Comparison of ENCODE assay signal across 15 cellular contexts in the genomic region with DNA sequence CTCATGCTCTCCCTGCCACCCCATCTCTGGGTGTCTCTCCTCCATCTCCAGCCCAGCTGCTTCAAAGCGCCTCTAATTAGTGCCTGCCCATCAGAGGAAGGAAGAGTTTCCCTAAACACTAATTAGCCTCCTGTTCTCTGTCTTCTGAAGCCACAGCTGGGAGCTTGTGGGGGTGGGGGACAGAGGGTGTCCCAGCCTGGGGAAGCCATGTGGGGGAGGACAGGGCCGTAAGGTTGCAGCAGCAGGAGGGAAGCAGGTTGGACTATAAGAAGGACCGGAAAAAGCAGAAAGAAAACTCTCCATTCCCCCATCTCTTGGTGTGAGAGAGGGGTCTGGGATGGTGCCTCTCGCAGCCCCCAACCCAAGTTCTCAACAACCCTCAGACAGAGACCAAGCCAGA. TPM values are rescaled to one million over a fixed set of nuclear protein-coding genes. Genes with fewer than 3 reads are reported as not detected.
DNase-seq lines count a peak whose midpoint lies in the region; ATAC-seq, FAIRE-seq and TF ChIP-seq lines count a peak whose summit lies in the region.
"Had no signal": no experiment of that assay in that cellular context is flagged by ENCODE, and none has a peak within 500 bp of the region (broad histone marks: within the 10 kb centered on the region; RNA-seq: fewer than 3 reads in every experiment).

No MANE protein-coding gene starts in this region.

- H4K91ac ChIP-seq in neuronal stem cell (ENCODE audit: low read depth, low read length, poor library complexity) = no peak overlapping the region

- POLR2A ChIA-PET in GM12878 (lab: Charles Lee) = no interaction called here

- H3K79me1 ChIP-seq in neuronal stem cell (ENCODE audit: low read depth, low read length) = peaks cover 2% of the 10 kb centered on the region

- TF ChIP-seq RAD21 in GM12878 (IDR thresholded peaks at IDR 0.05; ENCODE audit: insufficient read depth, low read depth, low read length) = no peak

- no peak overlapping the region for H2BK12ac ChIP-seq in neuronal stem cell (ENCODE audit: low read length)

- no peak for TF ChIP-seq POLR2A in GM12878 (IDR thresholded peaks at IDR 0.05; ENCODE audit: low read depth, low read length)

- H3K4me1 ChIP-seq in GM12878 (ENCODE audit: control insufficient read depth, insufficient read depth, low read length) (peaks cover 10% of the 10 kb centered on the region), neuronal stem cell (ENCODE audit: control insufficient read depth in 2 of 2, insufficient read depth in 1 of 2, low read depth in 1 of 2, low read length in 2 of 2) (peaks cover 4 to 11% of the 10 kb centered on the region in 2 donors)

- TF ChIP-seq EP300 in GM12878 (IDR thresholded peaks at IDR 0.05; ENCODE audit: borderline replicate concordance in 1 of 2, control insufficient read depth in 1 of 2, low read depth in 2 of 2, low read length in 2 of 2) = no peak

- intact Hi-C loops in GM12878 (cut with micrococcal nuclease; ENCODE audit: unreplicated experiment) = no loop called here

- no peak for DNase-seq in T-helper 2 cell treated with Interferon-gamma antibody and Interleukin-4, amounts not matched to agents 5 μg/mL and 100 μg/mL, for 36 hours (ENCODE audit: low spot score)
- no peak for DNase-seq in T-helper 2 cell
- no peak for DNase-seq in GM12878 (ENCODE audit: low read depth, low spot score)
- DNase-seq in neuronal stem cell (ENCODE audit: low spot score) = no peak
- no peak for DNase-seq in HuH-7.5 (ENCODE audit: low spot score)
- no peak for DNase-seq in NOMO-1 (lab: John Stamatoyannopoulos, UW; ENCODE audit: unreplicated experiment in 2 of 2)
- DNase-seq: activated CD8-positive, alpha-beta memory T cell treated with anti-CD3 and anti-CD28 coated beads, Interleukin-2, amount 50 U/mL, for 48 hours; HFFc6; NK-92 treated with Interleukin-12 subunit alpha and Interleukin-12 subunit beta, amount 100 ng/mL, for 24 hours had no signal

- no peak overlapping the region for H3K4ac ChIP-seq in neuronal stem cell (ENCODE audit: low read length)

- peaks cover 68% of the 10 kb centered on the region for H3K27me3 Mint-ChIP-seq in T-helper 2 cell treated with Interferon-gamma antibody and Interleukin-4, amounts not matched to agents 5 μg/mL and 100 μg/mL, for 36 hours (ENCODE audit: low read depth)
- H3K27me3 Mint-ChIP-seq in IgD-negative memory B cell = peaks cover 60% of the 10 kb centered on the region

- H3K4me1 Mint-ChIP-seq in T-helper 2 cell treated with Interferon-gamma antibody and Interleukin-4, amounts not matched to agents 5 μg/mL and 100 μg/mL, for 36 hours (ENCODE audit: low read depth) = peaks cover 30% of the 10 kb centered on the region
- H3K4me1 Mint-ChIP-seq in IgD-negative memory B cell = peaks cover 6 to 14% (median 13%) of the 10 kb centered on the region in 3 donors

- H3K27me3 ChIP-seq in GM12878 (replicated peaks in 1 of 2; ENCODE audit: control insufficient read depth in 2 of 2, insufficient read depth in 2 of 2, low read length in 1 of 2) (peaks cover 3 to 7% of the 10 kb centered on the region in 2 experiments; a peak in 3 of 4 replicates), neuronal stem cell (ENCODE audit: control insufficient read depth in 3 of 3, insufficient read depth in 3 of 3, low read depth in 1 of 3, low read length in 3 of 3) (peaks cover 7 to 58% (median 45%) of the 10 kb centered on the region in 3 experiments)

- H3K79me2 ChIP-seq in GM12878 (ENCODE audit: control insufficient read depth, insufficient read depth, low read length) = no peaks in the 10 kb centered on the region

- H2AFZ ChIP-seq in GM12878 (ENCODE audit: control insufficient read depth, low read depth, low read length) = no peak overlapping the region
- peak overlapping the region; percentile 2 for H2AFZ ChIP-seq in neuronal stem cell (ENCODE audit: low read length)

- H3K27ac Mint-ChIP-seq in T-helper 2 cell treated with Interferon-gamma antibody and Interleukin-4, amounts not matched to agents 5 μg/mL and 100 μg/mL, for 36 hours = peak overlapping the region; percentile 46
- H3K27ac Mint-ChIP-seq in IgD-negative memory B cell = peak overlapping the region in 1 of 3 donors; percentile 89
- H3K27ac Mint-ChIP-seq: HFFc6 had no signal

- peak overlapping the region; percentile 78 for H3K4me3 Mint-ChIP-seq in T-helper 2 cell treated with Interferon-gamma antibody and Interleukin-4, amounts not matched to agents 5 μg/mL and 100 μg/mL, for 36 hours
- H3K4me3 Mint-ChIP-seq in IgD-negative memory B cell = peak overlapping the region in 3 of 4 donors; percentile 41 to 91 (median 91)
- H3K4me3 Mint-ChIP-seq: HFFc6 had no signal

- WGBS in GM12878 (ENCODE audit: insufficient coverage, insufficient replicate concordance, low lambda C conversion rate, missing lambda C conversion rate) = 46% methylated on average over 4 of the region's 4 CpGs
- WGBS in neuronal stem cell (ENCODE audit: extremely low coverage in 2 of 2, insufficient read length in 2 of 2, insufficient replicate concordance in 1 of 2), 2 donors = no CpG with 5 or more reads among the region's 4 CpGs

- H3K36me3 Mint-ChIP-seq in T-helper 2 cell treated with Interferon-gamma antibody and Interleukin-4, amounts not matched to agents 5 μg/mL and 100 μg/mL, for 36 hours (ENCODE audit: low read depth) = no peaks in the 10 kb centered on the region
- H3K36me3 Mint-ChIP-seq in IgD-negative memory B cell = no peaks in the 10 kb centered on the region

- no peak overlapping the region for H3K18ac ChIP-seq in neuronal stem cell (ENCODE audit: low read length)

- H3K9ac ChIP-seq in GM12878 (ENCODE audit: control insufficient read depth, insufficient read depth, low read length) = no peak overlapping the region; the same call in 1 of the 2 replicates
- no peak overlapping the region for H3K9ac ChIP-seq in neuronal stem cell (ENCODE audit: low read depth, low read length, poor library complexity)

- TF ChIP-seq CTCF in GM12878 (IDR thresholded peaks at IDR 0.05 in 2 of 3, conservative IDR thresholded peaks at IDR 0.05 in 1 of 3; ENCODE audit: control insufficient read depth in 2 of 3, extremely low read depth in 1 of 3, insufficient read depth in 1 of 3, low read depth in 3 of 3, low read length in 3 of 3) = no peak

- no peaks in the 10 kb centered on the region for H3K36me3 ChIP-seq in GM12878 (ENCODE audit: control insufficient read depth in 2 of 2, insufficient read depth in 2 of 2, low read length in 1 of 2)
- no peaks in the 10 kb centered on the region for H3K36me3 ChIP-seq in neuronal stem cell (replicated peaks in 1 of 2; ENCODE audit: control insufficient read depth in 2 of 2, insufficient read depth in 2 of 2, low read length in 2 of 2)
- H3K36me3 ChIP-seq: MG63, neutrophil had no signal

- ATAC-seq in GM12878 = no peak
- no peak for ATAC-seq in HG02840 (IDR thresholded peaks at IDR 0.05; ENCODE audit: low FRiP score, unreplicated experiment)

- H3K4me3 ChIP-seq in GM12878 (no peak overlapping the region), neuronal stem cell (ENCODE audit: low read length in 2 of 2) (no peak overlapping the region)
- H3K4me3 ChIP-seq: MG63 had no signal

- no peak for FAIRE-seq in GM12878 (lab: Jason Lieb, UNC)

- CTCF ChIA-PET in GM12878 (lab: Yijun Ruan, JAX) = interaction anchor here (1.6 kb wide), 1 partner anchor 8 kb away, joined by 7 read pairs; no protein-coding TSS in a partner anchor

- RAD21 ChIA-PET in GM12878 (lab: Charles Lee; ENCODE audit: unreplicated experiment) = interaction anchor here (1.0 kb wide), 1 partner anchor 9 kb away, joined by 3 read pairs; no protein-coding TSS in a partner anchor

- H3K27ac ChIP-seq in GM12878 (ENCODE audit: control insufficient read depth, insufficient read depth) (no peak overlapping the region), neuronal stem cell (replicated peaks; ENCODE audit: low read length) (no peak overlapping the region)
- H3K27ac ChIP-seq: neutrophil had no signal

- H2AK5ac ChIP-seq in neuronal stem cell (ENCODE audit: low read depth, low read length) = no peak overlapping the region

- no peak overlapping the region for H2BK15ac ChIP-seq in neuronal stem cell (ENCODE audit: low read length)

- H3K23ac ChIP-seq in neuronal stem cell (ENCODE audit: low read depth, low read length, poor library complexity) = no peak overlapping the region

- SMC1A ChIA-PET in GM12878 (lab: Charles Lee; ENCODE audit: uncharacterized antibody, unreplicated experiment) = no interaction called here

- H2BK120ac ChIP-seq in neuronal stem cell (ENCODE audit: low read depth, low read length) = no peak overlapping the region

- in situ Hi-C loops in GM12878 (cut with MboI) = no loop called here

- H4K8ac ChIP-seq in neuronal stem cell (ENCODE audit: low read depth, low read length) = no peak overlapping the region

- no peak overlapping the region for H3K14ac ChIP-seq in neuronal stem cell (ENCODE audit: low read length)

- H4K20me1 ChIP-seq in GM12878 (ENCODE audit: control insufficient read depth, insufficient read depth) = no peaks in the 10 kb centered on the region

- no TSS peak for BruUV-seq in GM12878 (replicated peaks; lab: Mats Ljungman, UMichigan)

- H3K4me2 ChIP-seq in GM12878 (ENCODE audit: control insufficient read depth, insufficient read depth) = peak overlapping the region; percentile 55; the same call in 1 of the 2 replicates
- H3K4me2 ChIP-seq in neuronal stem cell (ENCODE audit: insufficient read depth, low read length, poor library complexity, severe bottlenecking) = no peak overlapping the region

- H3K9me3 ChIP-seq in GM12878 (replicated peaks; ENCODE audit: control insufficient read depth, insufficient read depth, low read length) (no peaks in the 10 kb centered on the region; the same call in 2 of the 3 replicates), neuronal stem cell (replicated peaks in 1 of 2; ENCODE audit: control insufficient read depth in 2 of 2, insufficient read depth in 1 of 2, low read depth in 1 of 2, low read length in 2 of 2) (peaks cover 0 to 1% of the 10 kb centered on the region in 2 donors)
- H3K9me3 ChIP-seq: MG63 had no signal

- no peak overlapping the region for H2BK5ac ChIP-seq in neuronal stem cell (ENCODE audit: low read length)

- no peaks in the 10 kb centered on the region for H3K9me3 Mint-ChIP-seq in T-helper 2 cell treated with Interferon-gamma antibody and Interleukin-4, amounts not matched to agents 5 μg/mL and 100 μg/mL, for 36 hours
- H3K9me3 Mint-ChIP-seq in IgD-negative memory B cell = peaks cover 2 to 7% (median 4%) of the 10 kb centered on the region in 3 donors
- H3K9me3 Mint-ChIP-seq: HFFc6 had no signal

RNA-seq across cellular contexts. Expression of gene SLC8A2, which starts 26.2 kb away (rescaled TPM):
- polyA plus RNA-seq in IgD-negative memory B cell = not detected
- total RNA-seq in GM12878 (2013; cell fraction: nucleolus; rRNA removed) = not detected in 2 replicates
- total RNA-seq in GM12878 (2014; rRNA removed) = not detected in 2 replicates
- not detected in 2 replicates for total RNA-seq in GM12878 (2014; rRNA removed; fragmentation: Illumina TruSeq; extraction: Trizol)
- total RNA-seq in GM12878 (2021) = not detected in 2 replicates
- not detected for polyA plus RNA-seq in GM12878 (2011; ENCODE audit: low read depth)
- not detected in 2 replicates for polyA plus RNA-seq in GM12878 (2011; rRNA removed)
- 0.18 TPM in 1 of 2 replicates, not detected in the other for polyA plus RNA-seq in GM12878 (2011; cell fraction: cytosol; rRNA removed)
- polyA plus RNA-seq in GM12878 (2011; cell fraction: nucleus; rRNA removed) = 0.03 and 0.06 TPM in 2 replicates
- 0.03 and 0.06 TPM in 2 replicates for polyA plus RNA-seq in GM12878 (2012)
- polyA plus RNA-seq in GM12878 (2014; fragmentation: Illumina TruSeq; extraction: Trizol) = not detected in 2 replicates
- polyA plus RNA-seq in GM12878 (2014; fragmentation: Nextera tagmentation; extraction: Ambion mirVana) = not detected
- not detected in 2 replicates for polyA plus RNA-seq in GM12878 (2014; rRNA removed)
- not detected for polyA plus RNA-seq in GM12878 (2016; fragmentation: Nextera tagmentation; extraction: Ambion mirVana)
- polyA minus RNA-seq in GM12878 (2011; rRNA and poly(A)+ RNA removed) = not detected in 2 replicates
- not detected in 2 replicates for polyA minus RNA-seq in GM12878 (2011; cell fraction: cytosol; rRNA and poly(A)+ RNA removed)
- polyA minus RNA-seq in GM12878 (2011; cell fraction: nucleus; rRNA and poly(A)+ RNA removed) = not detected in 2 replicates
- polyA plus RNA-seq in neuronal stem cell (2013, experiment 1 of 2) = 4.7 TPM
- 5.5 TPM for polyA plus RNA-seq in neuronal stem cell (2013, experiment 2 of 2)
- total RNA-seq: HFFc6; kidney epithelial cell; T-helper 1 cell treated with Interleukin-12 subunit alpha and Interleukin-12 subunit beta and Interleukin-4 antibody, amounts not matched to agents 30 ng/mL and 1 ng/mL, for 36 hours had no signal

RNA-seq across cellular contexts. Expression of gene MEIS3, which starts 26.2 kb away (rescaled TPM):
- polyA plus RNA-seq in IgD-negative memory B cell (not detected), GM12878 (2011; rRNA removed) (0.05 TPM in 1 of 2 replicates, not detected in the other), GM12878 (2014; fragmentation: Illumina TruSeq; extraction: Trizol) (not detected in 2 replicates), GM12878 (2014; fragmentation: Nextera tagmentation; extraction: Ambion mirVana) (not detected), GM12878 (2014; rRNA removed) (not detected in 2 replicates), GM12878 (2016; fragmentation: Nextera tagmentation; extraction: Ambion mirVana) (under 1 TPM in 1 of 2 experiments, not detected in 1; 0.23 TPM)
- not detected in 2 replicates for total RNA-seq in GM12878 (2013; cell fraction: nucleolus; rRNA removed)
- total RNA-seq in GM12878 (2014; rRNA removed) (not detected in 2 replicates), GM12878 (2014; rRNA removed; fragmentation: Illumina TruSeq; extraction: Trizol) (not detected in 2 replicates), GM12878 (2021) (0.21 TPM in 1 of 2 replicates, not detected in the other)
- polyA plus RNA-seq in GM12878 (2011; ENCODE audit: low read depth) = not detected
- polyA plus RNA-seq in GM12878 (2011; cell fraction: cytosol; rRNA removed) = 0.13 TPM in 1 of 2 replicates, not detected in the other
- 0.07 TPM in 1 of 2 replicates, not detected in the other for polyA plus RNA-seq in GM12878 (2011; cell fraction: nucleus; rRNA removed)
- polyA plus RNA-seq in GM12878 (2012) = not detected in 2 replicates
- polyA minus RNA-seq in GM12878 (2011; rRNA and poly(A)+ RNA removed) = not detected in 2 replicates
- not detected in 2 replicates for polyA minus RNA-seq in GM12878 (2011; cell fraction: cytosol; rRNA and poly(A)+ RNA removed)
- polyA minus RNA-seq in GM12878 (2011; cell fraction: nucleus; rRNA and poly(A)+ RNA removed) = not detected in 2 replicates
- polyA plus RNA-seq in neuronal stem cell (2013, experiment 1 of 2) = 110 TPM
- 102 TPM for polyA plus RNA-seq in neuronal stem cell (2013, experiment 2 of 2)
- total RNA-seq: T-helper 1 cell treated with Interleukin-12 subunit alpha and Interleukin-12 subunit beta and Interleukin-4 antibody, amounts not matched to agents 30 ng/mL and 1 ng/mL, for 36 hours had no signal

RNA-seq across cellular contexts. Expression of gene KPTN, which starts 38.5 kb away (rescaled TPM):
- polyA plus RNA-seq in IgD-negative memory B cell = 6.5 TPM
- total RNA-seq in GM12878 (2013; cell fraction: nucleolus; rRNA removed) = 1.7 and 2.0 TPM in 2 replicates
- total RNA-seq in GM12878 (2014; rRNA removed) = 5.4 and 5.6 TPM in 2 replicates
- total RNA-seq in GM12878 (2014; rRNA removed; fragmentation: Illumina TruSeq; extraction: Trizol) = 3.4 and 4.2 TPM in 2 replicates
- 9.2 and 10.6 TPM in 2 replicates for total RNA-seq in GM12878 (2021)
- polyA plus RNA-seq in GM12878 (2011; ENCODE audit: low read depth) = 5.3 TPM
- 1.9 and 5.1 TPM in 2 replicates for polyA plus RNA-seq in GM12878 (2011; rRNA removed)
- 5.7 and 6.3 TPM in 2 replicates for polyA plus RNA-seq in GM12878 (2011; cell fraction: cytosol; rRNA removed)
- 20.2 and 22.2 TPM in 2 replicates for polyA plus RNA-seq in GM12878 (2011; cell fraction: nucleus; rRNA removed)
- polyA plus RNA-seq in GM12878 (2012) = 5.7 and 6.7 TPM in 2 replicates
- 6.6 and 6.7 TPM in 2 replicates for polyA plus RNA-seq in GM12878 (2014; fragmentation: Illumina TruSeq; extraction: Trizol)
- polyA plus RNA-seq in GM12878 (2014; fragmentation: Nextera tagmentation; extraction: Ambion mirVana) = 1 to 10 TPM in 1 of 2 experiments, under 1 TPM in 1; 0.60 to 2.1 TPM
- polyA plus RNA-seq in GM12878 (2014; rRNA removed) = 7.4 and 8.7 TPM in 2 replicates
- 10 to 100 TPM in 1 of 2 experiments, 1 to 10 TPM in 1; 10.0 to 10.1 TPM for polyA plus RNA-seq in GM12878 (2016; fragmentation: Nextera tagmentation; extraction: Ambion mirVana)
- polyA minus RNA-seq in GM12878 (2011; rRNA and poly(A)+ RNA removed) = 2.4 and 2.8 TPM in 2 replicates
- 2.0 and 4.6 TPM in 2 replicates for polyA minus RNA-seq in GM12878 (2011; cell fraction: cytosol; rRNA and poly(A)+ RNA removed)
- 1.1 and 2.6 TPM in 2 replicates for polyA minus RNA-seq in GM12878 (2011; cell fraction: nucleus; rRNA and poly(A)+ RNA removed)
- 17.3 TPM for polyA plus RNA-seq in neuronal stem cell (2013, experiment 1 of 2)
- 17.4 TPM for polyA plus RNA-seq in neuronal stem cell (2013, experiment 2 of 2)
